16 cellular contexts compared by ENCODE assay signal in the genomic region with DNA sequence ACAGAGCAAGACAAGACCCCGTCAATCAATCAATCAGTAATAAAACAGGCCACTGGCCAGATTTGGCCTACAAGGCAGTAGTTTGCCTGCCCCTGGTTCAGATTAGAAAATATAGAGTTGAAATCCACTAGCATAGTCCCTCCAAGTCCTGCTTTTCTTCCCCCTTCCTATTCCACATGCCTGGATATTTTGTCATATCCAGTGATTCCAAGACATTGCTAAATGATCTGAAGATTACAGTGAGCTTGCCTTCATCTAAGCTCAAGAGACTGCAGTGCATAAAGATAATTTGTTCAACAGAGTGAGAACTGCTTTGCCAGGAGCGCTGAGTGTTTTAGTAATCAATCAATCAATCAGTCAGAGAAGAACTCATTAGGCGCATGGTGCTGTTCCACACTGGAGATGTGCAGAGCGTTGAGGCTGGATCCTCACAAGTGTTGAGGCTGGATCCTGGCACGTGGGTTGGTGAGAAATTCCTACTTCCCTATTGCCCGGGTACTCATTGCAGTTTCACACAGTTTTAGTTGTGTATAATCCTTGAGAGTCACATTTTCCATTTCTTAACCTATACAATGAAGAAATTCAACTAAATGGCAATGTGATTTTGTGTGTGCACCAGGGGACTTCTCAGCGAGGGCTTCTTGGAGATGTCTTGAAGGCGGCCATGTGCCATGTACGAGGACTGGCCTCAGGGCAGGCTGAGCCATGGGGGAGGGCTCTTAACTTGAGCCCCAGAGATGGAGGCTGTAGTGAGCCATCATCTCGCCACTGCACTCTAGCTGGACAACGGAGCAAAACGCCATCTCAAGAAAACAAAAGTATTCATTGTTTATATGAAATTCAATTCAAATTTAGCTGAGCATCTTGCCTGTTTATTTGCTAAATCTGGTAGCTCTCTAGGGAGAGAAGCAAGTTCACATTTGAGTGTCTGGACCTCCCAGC.
DNase-seq lines count a peak whose midpoint lies in the region; TF ChIP-seq lines count a peak whose summit lies in the region.
"Had no signal": no experiment of that assay in that cellular context is flagged by ENCODE, and none has a peak within 500 bp of the region (broad histone marks: within the 10 kb centered on the region; RNA-seq: fewer than 3 reads in every experiment).

No MANE protein-coding gene starts in this region.

- H3K36me3 Mint-ChIP-seq in nephron (ENCODE audit: low read depth) = no peaks in the 10 kb centered on the region

- peaks cover 56% of the 10 kb centered on the region for H3K4me1 Mint-ChIP-seq in nephron

- peak overlapping the region; percentile 6 to 68 (median 16) for H3K27ac Mint-ChIP-seq in nephron

- peaks cover 31% of the 10 kb centered on the region for H3K4me1 ChIP-seq in GM23248 (ENCODE audit: insufficient read depth)
- peaks cover 32% of the 10 kb centered on the region for H3K4me1 ChIP-seq in adipocyte (ENCODE audit: control insufficient read depth, insufficient read depth, low read length)
- peaks cover 8% of the 10 kb centered on the region; the same call in 1 of the 2 replicates for H3K4me1 ChIP-seq in Karpas-422 (ENCODE audit: low read length)

- H2AFZ ChIP-seq in GM23248 = no peak overlapping the region
- no peak overlapping the region for H2AFZ ChIP-seq in Karpas-422 (ENCODE audit: low read length)

- peaks cover 10% of the 10 kb centered on the region for H3K27me3 Mint-ChIP-seq in nephron (ENCODE audit: low read depth)

- no peaks in the 10 kb centered on the region for H3K79me2 ChIP-seq in GM23248 (ENCODE audit: insufficient read depth)
- H3K79me2 ChIP-seq in Karpas-422 (ENCODE audit: low read length) = no peaks in the 10 kb centered on the region

- H3K9me3 ChIP-seq in GM23248 (ENCODE audit: low read depth) (no peaks in the 10 kb centered on the region), adipocyte (ENCODE audit: control insufficient read depth, low read length) (no peaks in the 10 kb centered on the region), Karpas-422 (ENCODE audit: low read length) (no peaks in the 10 kb centered on the region)
- H3K9me3 ChIP-seq: BE2C, thoracic aorta had no signal

- no peaks in the 10 kb centered on the region for H3K9me3 Mint-ChIP-seq in nephron
- H3K9me3 Mint-ChIP-seq: neural crest cell had no signal

- DNase-seq in CD1c-positive myeloid dendritic cell (ENCODE audit: extremely low spot score) = peak; percentile 85
- DNase-seq in GM23248 = peak; percentile 48
- no peak for DNase-seq in adipocyte (ENCODE audit: low read depth)
- no peak for DNase-seq in COR-L47 (lab: John Stamatoyannopoulos, UW)
- DNase-seq in COLO668 (lab: John Stamatoyannopoulos, UW; ENCODE audit: unreplicated experiment) = no peak
- DNase-seq in Karpas-422 = no peak
- DNase-seq in KG1 (lab: John Stamatoyannopoulos, UW) = no peak
- DNase-seq: activated CD4-positive, CD25-positive, alpha-beta regulatory T cell treated with anti-CD3 and anti-CD28 coated beads, Interleukin-2, amount 50 U/mL, for 72 hours; amniotic stem cell; mesenchymal stem cell; NCI-H1930; NCI-H524 treated with DMSO at 0.1 percent for 48 hours had no signal

- H4K20me1 ChIP-seq in GM23248 (ENCODE audit: insufficient read depth) (no peaks in the 10 kb centered on the region), Karpas-422 (ENCODE audit: insufficient read depth, low read depth, low read length) (no peaks in the 10 kb centered on the region)

- 72 to 73% methylated on average over 12 of the region's 12 CpGs for WGBS in GM23248 (ENCODE audit: low coverage in 1 of 2, low lambda C conversion rate in 2 of 2, missing lambda C conversion rate in 2 of 2), 2 experiments

- H3K4me2 ChIP-seq in GM23248 (ENCODE audit: unreplicated experiment) (no peak overlapping the region), Karpas-422 (ENCODE audit: low read depth, low read length, poor library complexity, severe bottlenecking) (no peak overlapping the region)

- H3K36me3 ChIP-seq in GM23248 (ENCODE audit: low read depth) = no peaks in the 10 kb centered on the region
- H3K36me3 ChIP-seq in adipocyte (ENCODE audit: control insufficient read depth, insufficient read depth, low read length, severe bottlenecking) = no peaks in the 10 kb centered on the region
- no peaks in the 10 kb centered on the region for H3K36me3 ChIP-seq in Karpas-422 (ENCODE audit: insufficient read depth, low read length)
- H3K36me3 ChIP-seq: BE2C, thoracic aorta had no signal

- H3K27ac ChIP-seq in GM23248 (no peak overlapping the region), Karpas-422 (ENCODE audit: low read length) (no peak overlapping the region)

- no peak overlapping the region for H3K4me3 ChIP-seq in GM23248
- H3K4me3 ChIP-seq in adipocyte (ENCODE audit: low read length) = no peak overlapping the region
- H3K4me3 ChIP-seq in Karpas-422 (ENCODE audit: low read length) = no peak overlapping the region
- H3K4me3 ChIP-seq: thoracic aorta had no signal

- in situ Hi-C loops in GM23248 (cut with MboI) = no loop called here

- H3F3A ChIP-seq in GM23248 (ENCODE audit: insufficient read depth) = peaks cover 18% of the 10 kb centered on the region; the same call in 1 of the 2 replicates

- no peak overlapping the region for H3K4me3 Mint-ChIP-seq in nephron
- H3K4me3 Mint-ChIP-seq: neural crest cell had no signal

- H3K9ac ChIP-seq in GM23248 = no peak overlapping the region
- H3K9ac ChIP-seq in adipocyte (ENCODE audit: low read length) = peak overlapping the region; percentile 2
- H3K9ac ChIP-seq in Karpas-422 (ENCODE audit: low read length) = no peak overlapping the region

- no peak for TF ChIP-seq CTCF in nephron (IDR thresholded peaks at IDR 0.05; ENCODE audit: unreplicated experiment in 3 of 3)

- H3K9me2 ChIP-seq in GM23248 (ENCODE audit: insufficient read depth) = no peaks in the 10 kb centered on the region
- no peaks in the 10 kb centered on the region for H3K9me2 ChIP-seq in Karpas-422 (replicated peaks; ENCODE audit: insufficient read depth, low read length)

- no peaks in the 10 kb centered on the region for H3K27me3 ChIP-seq in GM23248 (replicated peaks; ENCODE audit: insufficient read depth)
- H3K27me3 ChIP-seq in adipocyte (replicated peaks; ENCODE audit: control insufficient read depth, insufficient read depth, low read length) = no peaks in the 10 kb centered on the region
- H3K27me3 ChIP-seq in Karpas-422 (ENCODE audit: low read length) = no peaks in the 10 kb centered on the region
- H3K27me3 ChIP-seq: BE2C had no signal

Comparison
In these comparisons a context has a peak if more than half of its experiments do, and no peak if none do; other contexts are left out.
1. DNase-seq: peak in CD1c-positive myeloid dendritic cell (single experiment) and GM23248 (single experiment); none in adipocyte (single experiment), COR-L47 (single experiment), COLO668 (single experiment), Karpas-422 (single experiment) and KG1 (single experiment).